12 cellular contexts compared by ENCODE assay signal in the genomic region with DNA sequence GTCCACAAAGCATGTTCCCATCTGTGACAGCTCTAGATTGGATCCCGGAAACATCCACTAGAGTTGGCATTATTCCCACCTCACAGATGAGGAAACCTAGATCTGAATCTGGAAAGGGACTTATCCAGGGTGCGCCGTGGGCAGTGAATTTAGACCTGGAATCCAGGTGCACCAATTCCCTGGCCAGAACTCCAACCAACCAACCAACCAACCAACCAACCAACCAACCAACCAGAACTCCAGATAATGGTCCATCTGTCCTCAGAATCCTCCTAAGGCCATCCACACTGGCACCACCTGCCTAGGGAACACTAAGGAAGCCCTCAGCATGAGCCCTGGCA.
"Had no signal": no experiment of that assay in that cellular context is flagged by ENCODE, and none has a peak within 500 bp of the region (broad histone marks: within the 10 kb centered on the region; RNA-seq: fewer than 3 reads in every experiment).

No MANE protein-coding gene starts in this region.

- H3K27ac ChIP-seq: right lobe of liver, SK-N-MC had no signal

- H3K36me3 Mint-ChIP-seq: activated CD8-positive, alpha-beta memory T cell treated with anti-CD3 and anti-CD28 coated beads, Interleukin-2, amount 10 ng/mL, durations not matched to agents 7 days and 5 days; activated naive CD4-positive, alpha-beta T cell treated with anti-CD3 and anti-CD28 coated beads, Interleukin-2, amount 50 U/mL, for 24 hours had no signal

- H3K4me3 Mint-ChIP-seq: activated CD8-positive, alpha-beta memory T cell treated with anti-CD3 and anti-CD28 coated beads, Interleukin-2, amount 10 ng/mL, durations not matched to agents 7 days and 5 days; activated naive CD4-positive, alpha-beta T cell treated with anti-CD3 and anti-CD28 coated beads, Interleukin-2, amount 50 U/mL, for 24 hours had no signal

- H2AFZ ChIP-seq: hepatocyte had no signal

- H3K36me3 ChIP-seq: right lobe of liver had no signal

- H3K79me2 ChIP-seq: hepatocyte had no signal

- H3K27ac Mint-ChIP-seq: activated CD8-positive, alpha-beta memory T cell treated with anti-CD3 and anti-CD28 coated beads, Interleukin-2, amount 10 ng/mL, durations not matched to agents 7 days and 5 days; activated naive CD4-positive, alpha-beta T cell treated with anti-CD3 and anti-CD28 coated beads, Interleukin-2, amount 50 U/mL, for 24 hours; stimulated activated naive CD8-positive, alpha-beta T cell treated with anti-CD3 and anti-CD28 coated beads, Interleukin-15, amount 100 ng/mL, for 72 hours had no signal

- H3K9me3 Mint-ChIP-seq: activated naive CD4-positive, alpha-beta T cell treated with anti-CD3 and anti-CD28 coated beads, Interleukin-2, amount 50 U/mL, for 24 hours; stimulated activated naive CD8-positive, alpha-beta T cell treated with anti-CD3 and anti-CD28 coated beads, Interleukin-15, amount 100 ng/mL, for 72 hours had no signal

- H3K4me2 ChIP-seq: hepatocyte had no signal

- H3K4me3 ChIP-seq: hepatocyte, right lobe of liver, SK-N-MC had no signal

- H3K27me3 ChIP-seq: hepatocyte, right lobe of liver had no signal

- H3K9me3 ChIP-seq: right lobe of liver had no signal

- DNase-seq: activated CD4-positive, alpha-beta T cell treated with anti-CD3 and anti-CD28 coated beads, Interleukin-2, amount 50 U/mL, for 4 hours; activated CD8-positive, alpha-beta memory T cell treated with anti-CD3 and anti-CD28 coated beads, Interleukin-2, amount 10 ng/mL, durations not matched to agents 7 days and 5 days; activated effector memory CD4-positive, alpha-beta T cell treated with Interleukin-2 at 50 U/mL for 16 hours; activated T-cell treated with anti-CD3 and anti-CD28 coated beads, Interleukin-2, amount 50 U/mL, for 1 hour; left ventricle myocardium superior; mesenchymal stem cell had no signal

- H3K27me3 Mint-ChIP-seq: activated naive CD4-positive, alpha-beta T cell treated with anti-CD3 and anti-CD28 coated beads, Interleukin-2, amount 50 U/mL, for 24 hours; stimulated activated naive CD8-positive, alpha-beta T cell treated with anti-CD3 and anti-CD28 coated beads, Interleukin-15, amount 100 ng/mL, for 72 hours had no signal

- ATAC-seq: activated CD8-positive, alpha-beta memory T cell treated with anti-CD3 and anti-CD28 coated beads, Interleukin-2, amount 10 ng/mL, durations not matched to agents 7 days and 5 days; esophagus mucosa; left ventricle myocardium superior; right lobe of liver had no signal
